Comparison of ENCODE assay signal across 3 cellular contexts in the genomic region with DNA sequence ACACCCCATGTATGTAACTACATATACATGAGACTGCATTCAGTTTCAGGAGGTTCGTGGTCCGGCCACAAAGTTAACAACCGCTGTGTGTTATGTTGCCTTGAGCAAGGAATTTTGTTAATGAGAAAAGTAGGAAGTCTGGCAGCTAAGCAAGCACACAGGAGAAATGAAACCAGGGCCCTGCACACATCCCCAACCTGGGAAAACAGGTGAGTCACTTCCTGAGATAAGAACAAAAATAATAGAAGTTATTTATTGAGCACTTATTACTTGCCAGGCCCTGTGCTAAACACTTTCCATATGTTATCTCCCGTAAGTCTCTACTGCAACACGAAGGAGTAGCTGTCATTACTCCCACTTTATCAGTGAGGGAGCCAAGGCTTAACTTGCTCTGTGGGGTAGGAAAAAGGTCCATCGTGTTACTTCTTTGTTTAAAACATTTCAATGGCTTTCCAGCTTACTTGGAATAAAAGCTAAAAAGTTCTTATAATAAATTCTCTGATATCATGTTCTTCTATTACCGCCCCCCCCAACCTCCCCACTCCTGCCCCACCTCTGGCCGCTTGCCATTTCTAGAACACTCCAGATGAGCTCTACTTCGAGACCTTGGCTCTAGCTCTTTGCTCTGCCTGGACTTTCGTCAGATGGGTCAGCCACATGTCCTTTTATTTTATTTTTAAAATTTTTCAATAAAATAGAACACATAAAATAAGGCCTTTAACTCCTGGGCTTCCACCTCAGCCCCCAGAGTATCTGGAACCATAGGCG.
TF ChIP-seq lines count a peak whose summit lies in the region.

No MANE protein-coding gene starts in this region.

TF ChIP-seq in SK-N-SH, 30 proteins besides CTCF, POLR2A, EP300 and RAD21:
- no peak for TF ChIP-seq FOXJ3 (CRISPR knock-in tag; IDR thresholded peaks at IDR 0.05)
- TF ChIP-seq MAX (IDR thresholded peaks at IDR 0.05; ENCODE audit: low read depth): no peak
- no peak for TF ChIP-seq GATA2 (CRISPR knock-in tag; IDR thresholded peaks at IDR 0.05)
- TF ChIP-seq JUND (IDR thresholded peaks at IDR 0.05): 0 out of 2 replicates have a peak, but pooled peaks have one; percentile 7
- TF ChIP-seq RFX5 (IDR thresholded peaks at IDR 0.05; ENCODE audit: low read length): no peak
- TF ChIP-seq GABPA (IDR thresholded peaks at IDR 0.05; ENCODE audit: low read depth): no peak
- no peak for TF ChIP-seq MXI1 (IDR thresholded peaks at IDR 0.05; ENCODE audit: low read depth, low read length)
- TF ChIP-seq TCF12 (IDR thresholded peaks at IDR 0.05): peak; percentile 48; the same call in 1 of the 2 replicates

TF ChIP-seq in SK-N-SH treated with all-trans-retinoic acid at 6 μM for 48 hours, 23 proteins besides CTCF, POLR2A, EP300 and RAD21:
- no peak for TF ChIP-seq ZNF8 (CRISPR knock-in tag; IDR thresholded peaks at IDR 0.05)
- no peak for TF ChIP-seq POU6F1 (CRISPR knock-in tag; IDR thresholded peaks at IDR 0.05; ENCODE audit: borderline replicate concordance, low read depth)
- TF ChIP-seq ZNF70 (CRISPR knock-in tag; IDR thresholded peaks at IDR 0.05): no peak
- no peak for TF ChIP-seq PPARA (CRISPR knock-in tag; IDR thresholded peaks at IDR 0.05; ENCODE audit: borderline replicate concordance)
- TF ChIP-seq RARB (CRISPR knock-in tag; IDR thresholded peaks at IDR 0.05): no peak
- TF ChIP-seq, protein P1, sequence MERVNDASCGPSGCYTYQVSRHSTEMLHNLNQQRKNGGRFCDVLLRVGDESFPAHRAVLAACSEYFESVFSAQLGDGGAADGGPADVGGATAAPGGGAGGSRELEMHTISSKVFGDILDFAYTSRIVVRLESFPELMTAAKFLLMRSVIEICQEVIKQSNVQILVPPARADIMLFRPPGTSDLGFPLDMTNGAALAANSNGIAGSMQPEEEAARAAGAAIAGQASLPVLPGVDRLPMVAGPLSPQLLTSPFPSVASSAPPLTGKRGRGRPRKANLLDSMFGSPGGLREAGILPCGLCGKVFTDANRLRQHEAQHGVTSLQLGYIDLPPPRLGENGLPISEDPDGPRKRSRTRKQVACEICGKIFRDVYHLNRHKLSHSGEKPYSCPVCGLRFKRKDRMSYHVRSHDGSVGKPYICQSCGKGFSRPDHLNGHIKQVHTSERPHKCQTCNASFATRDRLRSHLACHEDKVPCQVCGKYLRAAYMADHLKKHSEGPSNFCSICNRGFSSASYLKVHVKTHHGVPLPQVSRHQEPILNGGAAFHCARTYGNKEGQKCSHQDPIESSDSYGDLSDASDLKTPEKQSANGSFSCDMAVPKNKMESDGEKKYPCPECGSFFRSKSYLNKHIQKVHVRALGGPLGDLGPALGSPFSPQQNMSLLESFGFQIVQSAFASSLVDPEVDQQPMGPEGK (CRISPR knock-in tag; IDR thresholded peaks at IDR 0.05; ENCODE audit: borderline replicate concordance): no peak
- TF ChIP-seq ARNTL (CRISPR knock-in tag; IDR thresholded peaks at IDR 0.05; ENCODE audit: borderline replicate concordance, low read depth): no peak
- no peak for TF ChIP-seq SNAI2 (CRISPR knock-in tag; IDR thresholded peaks at IDR 0.05)
- no peak for TF ChIP-seq OSR1 (CRISPR knock-in tag; IDR thresholded peaks at IDR 0.05)
- no peak for TF ChIP-seq TOX (CRISPR knock-in tag; IDR thresholded peaks at IDR 0.05; ENCODE audit: borderline replicate concordance)
- TF ChIP-seq CSDC2 (CRISPR knock-in tag; IDR thresholded peaks at IDR 0.05): no peak

TF ChIP-seq in endothelial cell of umbilical vein, 7 proteins besides CTCF, POLR2A, EP300 and RAD21:
- TF ChIP-seq EZH2 (IDR thresholded peaks at IDR 0.05; ENCODE audit: borderline replicate concordance, low read depth, low read length, severe bottlenecking) (no peak), FOS (IDR thresholded peaks at IDR 0.05; ENCODE audit: borderline replicate concordance, insufficient read depth, low read length) (peak; percentile 61), MAX (IDR thresholded peaks at IDR 0.05; ENCODE audit: insufficient read depth, insufficient read length) (no peak), MYC (IDR thresholded peaks at IDR 0.05; ENCODE audit: low read depth, low read length) (no peak), POLR2AphosphoS5 (IDR thresholded peaks at IDR 0.05; ENCODE audit: insufficient read depth, low read depth, low read length) (peak; percentile 65), JUN (IDR thresholded peaks at IDR 0.05; ENCODE audit: borderline replicate concordance, insufficient read depth, insufficient read length, low read depth) (peak; percentile 85), GATA2 (IDR thresholded peaks at IDR 0.05; ENCODE audit: insufficient read depth, insufficient read length, low read depth, low read length) (peak; percentile 81)
